Comparison of ENCODE assay signal across 18 cellular contexts in genomic region chr6:142303191-142303564, GRCh38. TPM values are rescaled to one million over a fixed set of nuclear protein-coding genes. Genes with fewer than 3 reads are reported as not detected.
A peak's percentile ranks its signal among the peaks of the same experiment; 100 is the strongest.
DNase-seq lines count a peak whose midpoint lies in the region; ATAC-seq and TF ChIP-seq lines count a peak whose summit lies in the region.
"Had no signal": no experiment of that assay in that cellular context is flagged by ENCODE, and none has a peak within 500 bp of the region (broad histone marks: within the 10 kb centered on the region; RNA-seq: fewer than 3 reads in every experiment).

No MANE protein-coding gene starts in this region.

- no peaks in the 10 kb centered on the region for H3K27me3 Mint-ChIP-seq in HFFc6 (ENCODE audit: insufficient read depth)

- H3K4me1 ChIP-seq in muscle layer of duodenum (ENCODE audit: control insufficient read depth in 1 of 2, insufficient read depth in 2 of 2, low read length in 2 of 2) (peaks cover 2 to 6% of the 10 kb centered on the region in 2 donors), HAP-1 (peaks cover 6% of the 10 kb centered on the region)

- H3K4me3 ChIP-seq in epithelial cell of proximal tubule (ENCODE audit: low read depth, low read length) (peak overlapping the region; percentile 78), muscle layer of duodenum (ENCODE audit: low read depth in 1 of 2, low read length in 2 of 2) (peak overlapping the region; percentile 65 to 67), HAP-1 (no peak overlapping the region)
- H3K4me3 ChIP-seq: body of pancreas had no signal

- H3K9me3 ChIP-seq in muscle layer of duodenum (ENCODE audit: control insufficient read depth in 1 of 2, low read length in 2 of 2) (no peaks in the 10 kb centered on the region), HAP-1 (no peaks in the 10 kb centered on the region)
- H3K9me3 ChIP-seq: body of pancreas had no signal

- peak overlapping the region; percentile 88 for H3K27ac Mint-ChIP-seq in HFFc6
- H3K27ac Mint-ChIP-seq: activated CD4-positive, alpha-beta memory T cell treated with anti-CD3 and anti-CD28 coated beads for 36 hours; T-helper 17 cell had no signal

- ATAC-seq in HG02973 (IDR thresholded peaks at IDR 0.05; ENCODE audit: unreplicated experiment): no peak
- ATAC-seq: body of pancreas, T-helper 17 cell had no signal

- TF ChIP-seq CTCF in 22Rv1 (IDR thresholded peaks at IDR 0.05) (no peak), HFFc6 (IDR thresholded peaks at IDR 0.05) (no peak), epithelial cell of proximal tubule (conservative IDR thresholded peaks at IDR 0.05; ENCODE audit: low read depth, low read length) (no peak)

- H3K4me3 Mint-ChIP-seq in HFFc6: peak overlapping the region; percentile 90

- peaks cover 6% of the 10 kb centered on the region for H3K9me3 Mint-ChIP-seq in HFFc6
- H3K9me3 Mint-ChIP-seq: activated CD4-positive, alpha-beta memory T cell treated with anti-CD3 and anti-CD28 coated beads for 36 hours had no signal

- H3K27me3 ChIP-seq in muscle layer of duodenum (ENCODE audit: low read depth, low read length): no peaks in the 10 kb centered on the region
- H3K27me3 ChIP-seq in HAP-1 (ENCODE audit: low read depth): no peaks in the 10 kb centered on the region
- H3K27me3 ChIP-seq: body of pancreas had no signal

- H3K36me3 Mint-ChIP-seq in HFFc6 (ENCODE audit: low read depth): peaks cover 19% of the 10 kb centered on the region
- H3K36me3 Mint-ChIP-seq: activated CD4-positive, alpha-beta memory T cell treated with anti-CD3 and anti-CD28 coated beads for 36 hours had no signal

- H3K27ac ChIP-seq in 22Rv1 (peak overlapping the region; percentile 83; the same call in 1 of the 2 replicates), muscle layer of duodenum (ENCODE audit: low read length) (peak overlapping the region; percentile 61)
- H3K27ac ChIP-seq: body of pancreas had no signal

- H3K4me1 Mint-ChIP-seq in HFFc6 (ENCODE audit: low read depth): peaks cover 65% of the 10 kb centered on the region

- H3K36me3 ChIP-seq in muscle layer of duodenum (ENCODE audit: control insufficient read depth in 1 of 2, insufficient read depth in 2 of 2, low read length in 2 of 2) (no peaks in the 10 kb centered on the region), HAP-1 (replicated peaks) (no peaks in the 10 kb centered on the region)

- no peak for DNase-seq in HFFc6
- DNase-seq in epithelial cell of proximal tubule (ENCODE audit: low read depth): no peak
- no peak for DNase-seq in activated effector memory CD4-positive, alpha-beta T cell treated with anti-CD3 and anti-CD28 coated beads, Interleukin-2, amount 50 U/mL, for 16 hours
- DNase-seq in NCI-H1694 treated with DMSO at 0.1 percent for 48 hours (lab: John Stamatoyannopoulos, UW): no peak
- no peak for DNase-seq in HAP-1 (ENCODE audit: low spot score in 2 of 2)
- DNase-seq: activated CD4-positive, alpha-beta memory T cell treated with anti-CD3 and anti-CD28 coated beads for 36 hours; activated gamma-delta T cell; body of pancreas; DMS153; NCI-H1092; NCI-H446 treated with DMSO at 0.1 percent for 48 hours; nucleus accumbens; stimulated activated CD4-positive, alpha-beta T cell treated with anti-CD3 and anti-CD28 coated beads, Interleukin-15, amount 100 ng/mL, for 24 hours; T-helper 17 cell had no signal

- in situ Hi-C loops in HAP-1 (cut with MboI; ENCODE audit: low sequenced_read_pairs): no loop called here

RNA-seq across cellular contexts. Expression of gene ADGRG6, which starts 1.4 kb away (rescaled TPM):
- total RNA-seq in HFFc6 (2021; fragmentation: NEBNext Ultra II Directional; extraction: Animal tissue kit (Norgen Biotek cat#: 25700)): 10 to 100 TPM; 27.4 to 73.2 (median 29.7) TPM
- 35.3 and 45.4 TPM in 2 replicates for total RNA-seq in epithelial cell of proximal tubule
- total RNA-seq: OCI-LY7 had no signal
